ENCODE assay signal across 19 cellular contexts in genomic region chr19:49539192-49539952, GRCh38. TPM values are rescaled to one million over a fixed set of nuclear protein-coding genes. Genes with fewer than 3 reads are reported as not detected.
A peak's percentile ranks its signal among the peaks of the same experiment; 100 is the strongest.
DNase-seq lines count a peak whose midpoint lies in the region; ATAC-seq, FAIRE-seq and TF ChIP-seq lines count a peak whose summit lies in the region.
"Had no signal": no experiment of that assay in that cellular context is flagged by ENCODE, and none has a peak within 500 bp of the region (broad histone marks: within the 10 kb centered on the region; RNA-seq: fewer than 3 reads in every experiment).

No MANE protein-coding gene starts in this region.

- H3K36me3 Mint-ChIP-seq in endodermal cell (ENCODE audit: low read depth): peaks cover 9% of the 10 kb centered on the region

- no peaks in the 10 kb centered on the region for H3K27me3 ChIP-seq in HepG2 (ENCODE audit: control insufficient read depth in 1 of 2, insufficient read depth in 2 of 2, low read length in 2 of 2)
- H3K27me3 ChIP-seq in right lobe of liver: no peaks in the 10 kb centered on the region
- no peaks in the 10 kb centered on the region for H3K27me3 ChIP-seq in Karpas-422 (ENCODE audit: low read length)
- peaks cover 6% of the 10 kb centered on the region for H3K27me3 ChIP-seq in endodermal cell (ENCODE audit: control insufficient read depth, insufficient read depth, low read length, poor library complexity, severe bottlenecking)
- H3K27me3 ChIP-seq: BE2C had no signal

- TF ChIP-seq EP300 in HepG2 (IDR thresholded peaks at IDR 0.05; ENCODE audit: low read depth in 2 of 2, low read length in 2 of 2) (no peak), HepG2 (CRISPR knock-in tag; IDR thresholded peaks at IDR 0.05; ENCODE audit: borderline replicate concordance) (no peak)

- no peak overlapping the region for H3K27ac Mint-ChIP-seq in endodermal cell
- H3K27ac Mint-ChIP-seq: HFFc6 had no signal

- H3K27ac ChIP-seq in HepG2 (ENCODE audit: extremely low read length, insufficient read depth, low read length) (no peak overlapping the region), right lobe of liver (no peak overlapping the region), Karpas-422 (ENCODE audit: low read length) (no peak overlapping the region), endodermal cell (ENCODE audit: low read depth, low read length) (no peak overlapping the region)

- H3K9ac ChIP-seq in HepG2 (ENCODE audit: insufficient read depth, low read depth, low read length) (no peak overlapping the region), Karpas-422 (ENCODE audit: low read length) (no peak overlapping the region), endodermal cell (ENCODE audit: extremely low read depth, low read length, poor library complexity, severe bottlenecking) (no peak overlapping the region)

- H2AFZ ChIP-seq in HepG2 (ENCODE audit: low read length) (no peak overlapping the region), Karpas-422 (ENCODE audit: low read length) (no peak overlapping the region)

- POLR2A ChIA-PET in HepG2 (lab: Yijun Ruan, JAX): interaction anchor here (0.6 kb wide), 1 partner anchor 33 kb away, joined by 3 read pairs; no protein-coding TSS in a partner anchor

- in situ Hi-C loops in HepG2 (cut with HindIII; ENCODE audit: extremely low pct_ligation_motif_present, low pct_unique_long_range_greater_than_20kb): no loop called here

- intact Hi-C loops in HepG2 (cut with micrococcal nuclease; ENCODE audit: unreplicated experiment) (no loop called here), right lobe of liver (cut with DNase I) (no loop called here)

- no peak overlapping the region for H3K4me3 ChIP-seq in HepG2 (replicated peaks in 1 of 3; ENCODE audit: insufficient read depth in 1 of 3, low read depth in 2 of 3, low read length in 3 of 3)
- no peak overlapping the region for H3K4me3 ChIP-seq in right lobe of liver
- H3K4me3 ChIP-seq in Karpas-422 (ENCODE audit: low read length): no peak overlapping the region
- no peak overlapping the region for H3K4me3 ChIP-seq in endodermal cell (ENCODE audit: low read length)
- H3K4me3 ChIP-seq: HAP-1 had no signal

- CTCF ChIA-PET in HepG2 (lab: Yijun Ruan, JAX; ENCODE audit: low intra/inter-chr PET ratio, low total read pairs): interaction anchor here (1.2 kb wide), 1 partner anchor 37 kb away, joined by 3 read pairs; no protein-coding TSS in a partner anchor

- DNase-seq in HepG2 (ENCODE audit: low spot score) (no peak), right lobe of liver (no peak), Karpas-422 (peak; percentile 40), endodermal cell (no peak), NCI-H1694 (lab: John Stamatoyannopoulos, UW) (no peak), cerebellum (ENCODE audit: low spot score) (no peak), UCSD-AML1 (lab: John Stamatoyannopoulos, UW; ENCODE audit: unreplicated experiment) (no peak)
- DNase-seq: ACHN, BE2C, DMS79 treated with DMSO at 0.1 percent for 48 hours, EL, HFFc6, Kasumi-1 had no signal

- peaks cover 4% of the 10 kb centered on the region for H3K4me1 Mint-ChIP-seq in endodermal cell

- FAIRE-seq in HepG2 (lab: Jason Lieb, UNC): no peak
- FAIRE-seq: G401.6, GM12891, H1, HTR-8/SVneo had no signal

- H3K9me2 ChIP-seq in Karpas-422 (replicated peaks; ENCODE audit: insufficient read depth, low read length): no peaks in the 10 kb centered on the region

- no peak for TF ChIP-seq RAD21 in HepG2 (CRISPR knock-in tag; IDR thresholded peaks at IDR 0.05)

- H3K4me1 ChIP-seq in HepG2 (ENCODE audit: insufficient read depth, low read length): no peaks in the 10 kb centered on the region
- no peaks in the 10 kb centered on the region for H3K4me1 ChIP-seq in right lobe of liver
- H3K4me1 ChIP-seq in Karpas-422 (ENCODE audit: low read length): peaks cover 17% of the 10 kb centered on the region
- H3K4me1 ChIP-seq in endodermal cell (ENCODE audit: control insufficient read depth, insufficient read depth, low read length): no peaks in the 10 kb centered on the region
- H3K4me1 ChIP-seq: BE2C had no signal

- no peaks in the 10 kb centered on the region for H3K9me3 ChIP-seq in HepG2 (ENCODE audit: low read length)
- no peaks in the 10 kb centered on the region for H3K9me3 ChIP-seq in right lobe of liver
- H3K9me3 ChIP-seq in Karpas-422 (ENCODE audit: low read length): no peaks in the 10 kb centered on the region
- H3K9me3 ChIP-seq in endodermal cell (ENCODE audit: control insufficient read depth, low read length): no peaks in the 10 kb centered on the region
- H3K9me3 ChIP-seq: BE2C, HAP-1 had no signal

- no peak for ATAC-seq in HepG2
- ATAC-seq in right lobe of liver: no peak

- no TSS peak for BruUV-seq in HepG2 (replicated peaks; lab: Mats Ljungman, UMichigan)

- 98% methylated on average over 13 of the region's 13 CpGs for WGBS in HepG2 (ENCODE audit: low lambda C conversion rate)
- WGBS in right lobe of liver (ENCODE audit: insufficient coverage, low coverage, low lambda C conversion rate, missing lambda C conversion rate): 92% methylated on average over 10 of the region's 13 CpGs
- 96% methylated on average over 4 to 13 of the region's 13 CpGs for WGBS in endodermal cell (ENCODE audit: insufficient coverage in 1 of 2, insufficient read length in 1 of 2), 2 experiments

- H3K4me3 Mint-ChIP-seq in endodermal cell: no peak overlapping the region
- H3K4me3 Mint-ChIP-seq: HFFc6 had no signal

- TF ChIP-seq POLR2A in HepG2 (IDR thresholded peaks at IDR 0.05; ENCODE audit: insufficient read depth in 1 of 2, low read depth in 2 of 2, low read length in 2 of 2) (no peak), right lobe of liver (IDR thresholded peaks at IDR 0.05) (no peak)

- no peaks in the 10 kb centered on the region for H4K20me1 ChIP-seq in HepG2 (ENCODE audit: insufficient read depth, low read length)
- no peaks in the 10 kb centered on the region for H4K20me1 ChIP-seq in Karpas-422 (ENCODE audit: insufficient read depth, low read depth, low read length)

- H3K9me3 Mint-ChIP-seq in endodermal cell: no peaks in the 10 kb centered on the region
- H3K9me3 Mint-ChIP-seq: HFFc6 had no signal

- peaks cover 9% of the 10 kb centered on the region for H3K27me3 Mint-ChIP-seq in endodermal cell (ENCODE audit: insufficient read depth)

- H3K4me2 ChIP-seq in HepG2 (ENCODE audit: low read depth, low read length) (no peak overlapping the region), Karpas-422 (ENCODE audit: low read depth, low read length, poor library complexity, severe bottlenecking) (no peak overlapping the region)

- peaks cover 7 to 30% of the 10 kb centered on the region in 2 experiments for H3K36me3 ChIP-seq in HepG2 (replicated peaks in 1 of 2; ENCODE audit: control insufficient read depth in 1 of 2, insufficient read depth in 2 of 2, low read length in 2 of 2)
- peaks cover 0 to 48% (median 19%) of the 10 kb centered on the region in 4 donors for H3K36me3 ChIP-seq in right lobe of liver
- H3K36me3 ChIP-seq in Karpas-422 (ENCODE audit: insufficient read depth, low read length): no peaks in the 10 kb centered on the region
- H3K36me3 ChIP-seq in endodermal cell (ENCODE audit: control insufficient read depth, insufficient read depth, low read length): no peaks in the 10 kb centered on the region
- H3K36me3 ChIP-seq: BE2C, HAP-1 had no signal

- no peak for TF ChIP-seq CTCF in HepG2 (CRISPR knock-in tag; IDR thresholded peaks at IDR 0.05)
- TF ChIP-seq CTCF in right lobe of liver (IDR thresholded peaks at IDR 0.05): no peak
- peak; percentile 36 for TF ChIP-seq CTCF in endodermal cell (conservative IDR thresholded peaks at IDR 0.05)

- H3K79me2 ChIP-seq in HepG2 (ENCODE audit: insufficient read depth, low read length) (no peaks in the 10 kb centered on the region), Karpas-422 (ENCODE audit: low read length) (no peaks in the 10 kb centered on the region)

RNA-seq across cellular contexts. Expression of gene RCN3, which starts 11.6 kb away (rescaled TPM):
- total RNA-seq in HepG2 (2016; rRNA removed; fragmentation: Illumina TruSeq; extraction: Trizol) (1.7 and 10.1 TPM in 2 replicates), right lobe of liver (10 to 100 TPM in 3 of 6 experiments, 1 to 10 TPM in 3; 5.3 to 18.0 (median 10.9) TPM), endodermal cell (1 to 10 TPM; 4.9 to 9.0 TPM), cerebellum (3.3 TPM)
- total RNA-seq in HepG2 (2016; cell fraction: cytosol; rRNA removed; fragmentation: Illumina TruSeq; extraction: Trizol; ENCODE audit: low read depth): 2.9 TPM in 2 replicates
- 2.5 and 10.4 TPM in 2 replicates for total RNA-seq in HepG2 (2016; cell fraction: insoluble cytoplasmic fraction; rRNA removed; fragmentation: Illumina TruSeq; extraction: Trizol)
- total RNA-seq in HepG2 (2016; cell fraction: membrane; rRNA removed; fragmentation: Illumina TruSeq; extraction: Trizol): 3.9 and 4.3 TPM in 2 replicates
- total RNA-seq in HepG2 (2016; cell fraction: nucleus; rRNA removed; fragmentation: Illumina TruSeq; extraction: Trizol): 12.9 and 16.5 TPM in 2 replicates
- polyA plus RNA-seq in HepG2 (2011; rRNA removed): 3.0 and 3.3 TPM in 2 replicates
- polyA plus RNA-seq in HepG2 (2011; cell fraction: cytosol; rRNA removed): 0.79 and 1.6 TPM in 2 replicates
- 33.2 and 45.9 TPM in 2 replicates for polyA plus RNA-seq in HepG2 (2011; cell fraction: nucleus; rRNA removed)
- 4.9 and 5.2 TPM in 2 replicates for polyA plus RNA-seq in HepG2 (2012)
- polyA plus RNA-seq in HepG2 (2016; cell fraction: cytosol; fragmentation: Illumina TruSeq; extraction: Trizol; ENCODE audit: low read depth): 4.8 and 4.9 TPM in 2 replicates
- 3.3 and 3.5 TPM in 2 replicates for polyA plus RNA-seq in HepG2 (2016; cell fraction: insoluble cytoplasmic fraction; fragmentation: Illumina TruSeq; extraction: Trizol; ENCODE audit: low read depth)
- 4.3 and 6.1 TPM in 2 replicates for polyA plus RNA-seq in HepG2 (2016; cell fraction: membrane; fragmentation: Illumina TruSeq; extraction: Trizol; ENCODE audit: low read depth)
- 61.4 and 74.8 TPM in 2 replicates for polyA plus RNA-seq in HepG2 (2016; cell fraction: nucleus; fragmentation: Illumina TruSeq; extraction: Trizol; ENCODE audit: insufficient read depth, low read depth)
- 0.14 and 0.50 TPM in 2 replicates for polyA minus RNA-seq in HepG2 (2011; rRNA and poly(A)+ RNA removed; ENCODE audit: low replicate concordance)
- not detected in 2 replicates for polyA minus RNA-seq in HepG2 (2011; cell fraction: cytosol; rRNA and poly(A)+ RNA removed)
- polyA minus RNA-seq in HepG2 (2011; cell fraction: nucleus; rRNA and poly(A)+ RNA removed): 3.1 and 4.0 TPM in 2 replicates
- total RNA-seq in Karpas-422 (2014; rRNA removed; shearing (Covaris generic); ENCODE audit: low replicate concordance): 0.22 TPM in 1 of 2 replicates, not detected in the other
- 7.5 TPM for polyA plus RNA-seq in endodermal cell (2013, experiment 1 of 2)
- 6.7 TPM for polyA plus RNA-seq in endodermal cell (2013, experiment 2 of 2)
- total RNA-seq: A172 had no signal

RNA-seq across cellular contexts. Expression of gene FCGRT, which starts 26.9 kb away (rescaled TPM):
- total RNA-seq in HepG2 (2016; rRNA removed; fragmentation: Illumina TruSeq; extraction: Trizol): 124 and 225 TPM in 2 replicates
- 222 and 258 TPM in 2 replicates for total RNA-seq in HepG2 (2016; cell fraction: cytosol; rRNA removed; fragmentation: Illumina TruSeq; extraction: Trizol; ENCODE audit: low read depth)
- 102 and 228 TPM in 2 replicates for total RNA-seq in HepG2 (2016; cell fraction: insoluble cytoplasmic fraction; rRNA removed; fragmentation: Illumina TruSeq; extraction: Trizol)
- 261 and 289 TPM in 2 replicates for total RNA-seq in HepG2 (2016; cell fraction: membrane; rRNA removed; fragmentation: Illumina TruSeq; extraction: Trizol)
- 141 and 165 TPM in 2 replicates for total RNA-seq in HepG2 (2016; cell fraction: nucleus; rRNA removed; fragmentation: Illumina TruSeq; extraction: Trizol)
- 121 and 149 TPM in 2 replicates for polyA plus RNA-seq in HepG2 (2011; rRNA removed)
- 105 and 151 TPM in 2 replicates for polyA plus RNA-seq in HepG2 (2011; cell fraction: cytosol; rRNA removed)
- polyA plus RNA-seq in HepG2 (2011; cell fraction: nucleus; rRNA removed): 256 and 257 TPM in 2 replicates
- polyA plus RNA-seq in HepG2 (2012): 143 and 177 TPM in 2 replicates
- 245 and 266 TPM in 2 replicates for polyA plus RNA-seq in HepG2 (2016; cell fraction: cytosol; fragmentation: Illumina TruSeq; extraction: Trizol; ENCODE audit: low read depth)
- polyA plus RNA-seq in HepG2 (2016; cell fraction: insoluble cytoplasmic fraction; fragmentation: Illumina TruSeq; extraction: Trizol; ENCODE audit: low read depth): 107 and 130 TPM in 2 replicates
- polyA plus RNA-seq in HepG2 (2016; cell fraction: membrane; fragmentation: Illumina TruSeq; extraction: Trizol; ENCODE audit: low read depth): 257 and 263 TPM in 2 replicates
- 289 and 295 TPM in 2 replicates for polyA plus RNA-seq in HepG2 (2016; cell fraction: nucleus; fragmentation: Illumina TruSeq; extraction: Trizol; ENCODE audit: insufficient read depth, low read depth)
- polyA minus RNA-seq in HepG2 (2011; rRNA and poly(A)+ RNA removed; ENCODE audit: low replicate concordance): 0.65 and 115 TPM in 2 replicates
- polyA minus RNA-seq in HepG2 (2011; cell fraction: cytosol; rRNA and poly(A)+ RNA removed): 72.8 and 82.9 TPM in 2 replicates
- polyA minus RNA-seq in HepG2 (2011; cell fraction: nucleus; rRNA and poly(A)+ RNA removed): 27.6 and 29.2 TPM in 2 replicates
- total RNA-seq in right lobe of liver: 100 to 1,000 TPM; 123 to 335 (median 245) TPM
- total RNA-seq in Karpas-422 (2014; rRNA removed; shearing (Covaris generic); ENCODE audit: low replicate concordance): 1.8 and 3.5 TPM in 2 replicates
- total RNA-seq in endodermal cell: 10 to 100 TPM; 47.6 to 56.9 TPM
- 28.7 TPM for polyA plus RNA-seq in endodermal cell (2013, experiment 1 of 2)
- polyA plus RNA-seq in endodermal cell (2013, experiment 2 of 2): 27.4 TPM
- total RNA-seq in cerebellum: 22.7 TPM

RNA-seq across cellular contexts. Expression of gene NOSIP, which starts 41.0 kb away (rescaled TPM):
- total RNA-seq in HepG2 (2016; rRNA removed; fragmentation: Illumina TruSeq; extraction: Trizol) (78.0 and 81.4 TPM in 2 replicates), right lobe of liver (10 to 100 TPM; 16.2 to 31.9 (median 23.2) TPM), endodermal cell (10 to 100 TPM; 58.0 to 62.3 TPM), cerebellum (25.4 TPM)
- total RNA-seq in HepG2 (2016; cell fraction: cytosol; rRNA removed; fragmentation: Illumina TruSeq; extraction: Trizol; ENCODE audit: low read depth): 40.9 and 41.1 TPM in 2 replicates
- 74.5 and 94.1 TPM in 2 replicates for total RNA-seq in HepG2 (2016; cell fraction: insoluble cytoplasmic fraction; rRNA removed; fragmentation: Illumina TruSeq; extraction: Trizol)
- 33.6 and 34.5 TPM in 2 replicates for total RNA-seq in HepG2 (2016; cell fraction: membrane; rRNA removed; fragmentation: Illumina TruSeq; extraction: Trizol)
- total RNA-seq in HepG2 (2016; cell fraction: nucleus; rRNA removed; fragmentation: Illumina TruSeq; extraction: Trizol): 36.2 and 36.7 TPM in 2 replicates
- 54.3 and 58.4 TPM in 2 replicates for polyA plus RNA-seq in HepG2 (2011; rRNA removed)
- polyA plus RNA-seq in HepG2 (2011; cell fraction: cytosol; rRNA removed): 53.5 and 96.5 TPM in 2 replicates
- polyA plus RNA-seq in HepG2 (2011; cell fraction: nucleus; rRNA removed): 112 and 135 TPM in 2 replicates
- polyA plus RNA-seq in HepG2 (2012): 35.5 and 41.6 TPM in 2 replicates
- polyA plus RNA-seq in HepG2 (2016; cell fraction: cytosol; fragmentation: Illumina TruSeq; extraction: Trizol; ENCODE audit: low read depth): 38.2 and 39.1 TPM in 2 replicates
- 86.7 and 88.4 TPM in 2 replicates for polyA plus RNA-seq in HepG2 (2016; cell fraction: insoluble cytoplasmic fraction; fragmentation: Illumina TruSeq; extraction: Trizol; ENCODE audit: low read depth)
- 28.0 and 28.7 TPM in 2 replicates for polyA plus RNA-seq in HepG2 (2016; cell fraction: membrane; fragmentation: Illumina TruSeq; extraction: Trizol; ENCODE audit: low read depth)
- 63.0 and 67.6 TPM in 2 replicates for polyA plus RNA-seq in HepG2 (2016; cell fraction: nucleus; fragmentation: Illumina TruSeq; extraction: Trizol; ENCODE audit: insufficient read depth, low read depth)
- 91.2 and 148 TPM in 2 replicates for polyA minus RNA-seq in HepG2 (2011; rRNA and poly(A)+ RNA removed; ENCODE audit: low replicate concordance)
- 26.7 and 28.8 TPM in 2 replicates for polyA minus RNA-seq in HepG2 (2011; cell fraction: cytosol; rRNA and poly(A)+ RNA removed)
- polyA minus RNA-seq in HepG2 (2011; cell fraction: nucleus; rRNA and poly(A)+ RNA removed): 18.2 and 20.6 TPM in 2 replicates
- total RNA-seq in Karpas-422 (2014; rRNA removed; shearing (Covaris generic); ENCODE audit: low replicate concordance): 68.5 and 136 TPM in 2 replicates
- 62.3 TPM for polyA plus RNA-seq in endodermal cell (2013, experiment 1 of 2)
- 59.5 TPM for polyA plus RNA-seq in endodermal cell (2013, experiment 2 of 2)

RNA-seq across cellular contexts. Expression of gene PRRG2, which starts 41.7 kb away (rescaled TPM):
- total RNA-seq in HepG2 (2016; rRNA removed; fragmentation: Illumina TruSeq; extraction: Trizol): 0.51 and 0.82 TPM in 2 replicates
- 1.1 and 1.6 TPM in 2 replicates for total RNA-seq in HepG2 (2016; cell fraction: cytosol; rRNA removed; fragmentation: Illumina TruSeq; extraction: Trizol; ENCODE audit: low read depth)
- total RNA-seq in HepG2 (2016; cell fraction: insoluble cytoplasmic fraction; rRNA removed; fragmentation: Illumina TruSeq; extraction: Trizol): 0.43 and 0.97 TPM in 2 replicates
- 0.56 and 0.79 TPM in 2 replicates for total RNA-seq in HepG2 (2016; cell fraction: membrane; rRNA removed; fragmentation: Illumina TruSeq; extraction: Trizol)
- 0.78 and 1.3 TPM in 2 replicates for total RNA-seq in HepG2 (2016; cell fraction: nucleus; rRNA removed; fragmentation: Illumina TruSeq; extraction: Trizol)
- polyA plus RNA-seq in HepG2 (2011; rRNA removed): 0.64 and 0.66 TPM in 2 replicates
- 0.69 and 0.98 TPM in 2 replicates for polyA plus RNA-seq in HepG2 (2011; cell fraction: cytosol; rRNA removed)
- 1.2 and 1.3 TPM in 2 replicates for polyA plus RNA-seq in HepG2 (2011; cell fraction: nucleus; rRNA removed)
- 0.49 and 0.83 TPM in 2 replicates for polyA plus RNA-seq in HepG2 (2012)
- 0.18 and 0.40 TPM in 2 replicates for polyA plus RNA-seq in HepG2 (2016; cell fraction: cytosol; fragmentation: Illumina TruSeq; extraction: Trizol; ENCODE audit: low read depth)
- polyA plus RNA-seq in HepG2 (2016; cell fraction: insoluble cytoplasmic fraction; fragmentation: Illumina TruSeq; extraction: Trizol; ENCODE audit: low read depth): 0.44 and 0.60 TPM in 2 replicates
- 0.39 and 0.42 TPM in 2 replicates for polyA plus RNA-seq in HepG2 (2016; cell fraction: membrane; fragmentation: Illumina TruSeq; extraction: Trizol; ENCODE audit: low read depth)
- 0.57 and 2.1 TPM in 2 replicates for polyA plus RNA-seq in HepG2 (2016; cell fraction: nucleus; fragmentation: Illumina TruSeq; extraction: Trizol; ENCODE audit: insufficient read depth, low read depth)
- polyA minus RNA-seq in HepG2 (2011; rRNA and poly(A)+ RNA removed; ENCODE audit: low replicate concordance): 0.84 and 1.8 TPM in 2 replicates
- polyA minus RNA-seq in HepG2 (2011; cell fraction: cytosol; rRNA and poly(A)+ RNA removed): 0.44 and 0.99 TPM in 2 replicates
- 1.4 and 1.7 TPM in 2 replicates for polyA minus RNA-seq in HepG2 (2011; cell fraction: nucleus; rRNA and poly(A)+ RNA removed)
- total RNA-seq in right lobe of liver: 1 to 10 TPM; 2.5 to 5.9 (median 3.1) TPM
- 1.3 and 3.8 TPM in 2 replicates for total RNA-seq in Karpas-422 (2014; rRNA removed; shearing (Covaris generic); ENCODE audit: low replicate concordance)
- total RNA-seq in endodermal cell: 1 to 10 TPM; 3.7 to 6.9 TPM
- 0.53 TPM for polyA plus RNA-seq in endodermal cell (2013, experiment 1 of 2)
- 0.25 TPM for polyA plus RNA-seq in endodermal cell (2013, experiment 2 of 2)
- 0.45 TPM for total RNA-seq in cerebellum

RNA-seq across cellular contexts. Expression of gene RPS11, which starts 43.1 kb away (rescaled TPM):
- total RNA-seq in HepG2 (2016; rRNA removed; fragmentation: Illumina TruSeq; extraction: Trizol): 2,345 and 2,734 TPM in 2 replicates
- 3,922 and 3,962 TPM in 2 replicates for total RNA-seq in HepG2 (2016; cell fraction: cytosol; rRNA removed; fragmentation: Illumina TruSeq; extraction: Trizol; ENCODE audit: low read depth)
- 2,320 and 2,893 TPM in 2 replicates for total RNA-seq in HepG2 (2016; cell fraction: insoluble cytoplasmic fraction; rRNA removed; fragmentation: Illumina TruSeq; extraction: Trizol)
- total RNA-seq in HepG2 (2016; cell fraction: membrane; rRNA removed; fragmentation: Illumina TruSeq; extraction: Trizol): 5,292 and 5,634 TPM in 2 replicates
- total RNA-seq in HepG2 (2016; cell fraction: nucleus; rRNA removed; fragmentation: Illumina TruSeq; extraction: Trizol): 817 and 896 TPM in 2 replicates
- 2,839 and 2,896 TPM in 2 replicates for polyA plus RNA-seq in HepG2 (2011; rRNA removed)
- polyA plus RNA-seq in HepG2 (2011; cell fraction: cytosol; rRNA removed): 6,087 and 6,094 TPM in 2 replicates
- 1,822 and 1,919 TPM in 2 replicates for polyA plus RNA-seq in HepG2 (2011; cell fraction: nucleus; rRNA removed)
- 3,444 and 3,595 TPM in 2 replicates for polyA plus RNA-seq in HepG2 (2012)
- 4,821 and 5,462 TPM in 2 replicates for polyA plus RNA-seq in HepG2 (2016; cell fraction: cytosol; fragmentation: Illumina TruSeq; extraction: Trizol; ENCODE audit: low read depth)
- 3,269 and 3,282 TPM in 2 replicates for polyA plus RNA-seq in HepG2 (2016; cell fraction: insoluble cytoplasmic fraction; fragmentation: Illumina TruSeq; extraction: Trizol; ENCODE audit: low read depth)
- polyA plus RNA-seq in HepG2 (2016; cell fraction: membrane; fragmentation: Illumina TruSeq; extraction: Trizol; ENCODE audit: low read depth): 6,240 and 6,461 TPM in 2 replicates
- 1,822 and 1,918 TPM in 2 replicates for polyA plus RNA-seq in HepG2 (2016; cell fraction: nucleus; fragmentation: Illumina TruSeq; extraction: Trizol; ENCODE audit: insufficient read depth, low read depth)
- polyA minus RNA-seq in HepG2 (2011; rRNA and poly(A)+ RNA removed; ENCODE audit: low replicate concordance): 1,415 and 1,765 TPM in 2 replicates
- polyA minus RNA-seq in HepG2 (2011; cell fraction: cytosol; rRNA and poly(A)+ RNA removed): 470 and 550 TPM in 2 replicates
- 202 and 266 TPM in 2 replicates for polyA minus RNA-seq in HepG2 (2011; cell fraction: nucleus; rRNA and poly(A)+ RNA removed)
- total RNA-seq in right lobe of liver: 1,000 to 10,000 TPM in 2 of 6 experiments, 100 to 1,000 TPM in 4; 417 to 1,739 (median 617) TPM
- total RNA-seq in Karpas-422 (2014; rRNA removed; shearing (Covaris generic); ENCODE audit: low replicate concordance): 6,857 and 9,247 TPM in 2 replicates
- 1,000 to 10,000 TPM; 1,814 to 2,035 TPM for total RNA-seq in endodermal cell
- 2,952 TPM for polyA plus RNA-seq in endodermal cell (2013, experiment 1 of 2)
- polyA plus RNA-seq in endodermal cell (2013, experiment 2 of 2): 2,847 TPM
- 1,480 TPM for total RNA-seq in cerebellum
